In the genomic region with DNA sequence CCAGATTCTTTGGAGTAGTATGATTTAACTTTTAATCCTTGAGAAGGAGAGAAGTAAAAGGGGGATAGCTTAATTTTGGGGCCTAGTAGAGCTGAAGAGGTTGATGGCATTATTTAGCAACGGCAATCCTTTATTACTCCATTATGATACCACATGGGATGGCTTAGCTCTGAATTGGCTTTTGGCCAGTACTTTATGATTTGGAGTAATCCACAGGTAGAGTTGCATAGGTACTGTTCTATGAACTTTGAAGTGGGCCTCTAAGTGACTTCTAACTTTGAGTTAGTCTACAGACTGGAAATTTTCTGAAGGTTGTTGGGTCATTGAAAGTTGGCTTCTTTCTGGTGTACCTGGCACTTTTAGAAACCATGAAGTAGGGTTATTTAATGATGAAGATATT, we compare ENCODE assay signal across 1 cellular context.
TF ChIP-seq lines count a peak whose summit lies in the region.

No MANE protein-coding gene starts in this region.

TF ChIP-seq in HepG2, 621 proteins besides CTCF, POLR2A, EP300 and RAD21:
- TF ChIP-seq ZBTB20 (CRISPR knock-in tag; IDR thresholded peaks at IDR 0.05; ENCODE audit: borderline replicate concordance, low read depth) (0 out of 2 replicates have a peak, but pooled peaks have one; percentile 3), ZNF670 (CRISPR knock-in tag; IDR thresholded peaks at IDR 0.05; ENCODE audit: borderline replicate concordance) (peak; percentile 13; the same call in 1 of the 2 replicates), ELF4 (CRISPR knock-in tag; IDR thresholded peaks at IDR 0.05; ENCODE audit: borderline replicate concordance) (peak; percentile 48; the same call in 1 of the 2 replicates), ZNF343 (CRISPR knock-in tag; IDR thresholded peaks at IDR 0.05) (no peak)
- TF ChIP-seq, protein P1, sequence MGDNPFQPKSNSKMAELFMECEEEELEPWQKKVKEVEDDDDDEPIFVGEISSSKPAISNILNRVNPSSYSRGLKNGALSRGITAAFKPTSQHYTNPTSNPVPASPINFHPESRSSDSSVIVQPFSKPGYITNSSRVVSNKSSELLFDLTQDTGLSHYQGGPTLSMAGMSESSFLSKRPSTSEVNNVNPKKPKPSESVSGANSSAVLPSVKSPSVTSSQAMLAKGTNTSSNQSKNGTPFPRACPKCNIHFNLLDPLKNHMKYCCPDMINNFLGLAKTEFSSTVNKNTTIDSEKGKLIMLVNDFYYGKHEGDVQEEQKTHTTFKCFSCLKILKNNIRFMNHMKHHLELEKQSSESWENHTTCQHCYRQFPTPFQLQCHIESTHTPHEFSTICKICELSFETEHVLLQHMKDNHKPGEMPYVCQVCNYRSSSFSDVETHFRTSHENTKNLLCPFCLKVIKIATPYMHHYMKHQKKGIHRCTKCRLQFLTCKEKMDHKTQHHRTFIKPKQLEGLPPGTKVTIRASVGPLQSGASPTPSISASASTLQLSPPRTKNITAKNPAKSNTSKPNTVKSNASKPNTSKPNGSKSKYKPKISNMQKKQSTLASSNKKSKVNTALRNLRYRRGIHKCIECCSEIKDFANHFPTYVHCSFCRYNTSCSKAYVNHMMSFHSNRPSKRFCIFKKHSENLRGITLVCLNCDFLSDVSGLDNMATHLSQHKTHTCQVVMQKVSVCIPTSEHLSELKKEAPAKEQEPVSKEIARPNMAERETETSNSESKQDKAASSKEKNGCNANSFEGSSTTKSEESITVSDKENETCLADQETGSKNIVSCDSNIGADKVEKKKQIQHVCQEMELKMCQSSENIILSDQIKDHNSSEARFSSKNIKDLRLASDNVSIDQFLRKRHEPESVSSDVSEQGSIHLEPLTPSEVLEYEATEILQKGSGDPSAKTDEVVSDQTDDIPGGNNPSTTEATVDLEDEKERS (CRISPR knock-in tag; IDR thresholded peaks at IDR 0.05), result peak; percentile 53; the same call in 1 of the 2 replicates
